Comparison of ENCODE assay signal across 2 cellular contexts in genomic region chr6:52418606-52419005, GRCh38.
A peak's percentile ranks its signal among the peaks of the same experiment; 100 is the strongest.
TF ChIP-seq lines count a peak whose summit lies in the region.

No MANE protein-coding gene starts in this region.

TF ChIP-seq in HepG2, 621 proteins besides CTCF, POLR2A, EP300 and RAD21:
- TF ChIP-seq ZNF546 (CRISPR knock-in tag; conservative IDR thresholded peaks at IDR 0.05) (0 out of 2 replicates have a peak, but pooled peaks have one; percentile 5), ZHX2 (IDR thresholded peaks at IDR 0.05; ENCODE audit: low read depth) (no peak), ZHX2 (CRISPR knock-in tag; IDR thresholded peaks at IDR 0.05; ENCODE audit: borderline replicate concordance) (no peak)

TF ChIP-seq in GM12891, 5 proteins besides CTCF, POLR2A, EP300 and RAD21:
- TF ChIP-seq PAX5 (IDR thresholded peaks at IDR 0.05; ENCODE audit: insufficient read depth, low read length, severe bottlenecking) (no peak), SPI1 (IDR thresholded peaks at IDR 0.05; ENCODE audit: low read depth, low read length) (no peak)
